2 cellular contexts compared by ENCODE assay signal in the genomic region with DNA sequence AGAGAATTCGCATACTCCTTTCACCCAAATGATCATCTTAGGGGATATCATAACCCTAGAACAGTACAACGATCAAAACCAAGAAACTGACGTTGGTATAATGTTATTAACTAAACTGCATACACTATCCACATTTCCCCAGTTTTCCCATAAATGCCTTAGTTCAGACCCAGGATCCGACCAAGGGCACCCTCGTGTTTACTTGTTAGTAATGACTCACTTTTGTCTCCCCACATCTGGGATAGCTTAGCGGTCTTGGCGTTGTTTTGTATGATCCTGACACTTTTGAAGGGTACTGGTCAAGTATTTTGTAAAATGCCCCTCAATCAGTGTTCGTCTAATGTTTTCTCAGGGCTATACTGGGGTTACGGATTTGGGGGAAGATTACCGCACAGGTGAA.
TF ChIP-seq lines count a peak whose summit lies in the region.

No MANE protein-coding gene starts in this region.

TF ChIP-seq in SK-N-SH, 30 proteins besides CTCF, POLR2A, EP300 and RAD21 (continued from another document):
- TF ChIP-seq NFIC (IDR thresholded peaks at IDR 0.05; ENCODE audit: borderline replicate concordance) (no peak), ELF1 (IDR thresholded peaks at IDR 0.05) (no peak), GABPA (IDR thresholded peaks at IDR 0.05; ENCODE audit: low read depth) (no peak)
- TF ChIP-seq, protein P1, sequence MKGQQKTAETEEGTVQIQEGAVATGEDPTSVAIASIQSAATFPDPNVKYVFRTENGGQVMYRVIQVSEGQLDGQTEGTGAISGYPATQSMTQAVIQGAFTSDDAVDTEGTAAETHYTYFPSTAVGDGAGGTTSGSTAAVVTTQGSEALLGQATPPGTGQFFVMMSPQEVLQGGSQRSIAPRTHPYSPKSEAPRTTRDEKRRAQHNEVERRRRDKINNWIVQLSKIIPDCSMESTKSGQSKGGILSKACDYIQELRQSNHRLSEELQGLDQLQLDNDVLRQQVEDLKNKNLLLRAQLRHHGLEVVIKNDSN (IDR thresholded peaks at IDR 0.05; ENCODE audit: borderline replicate concordance, low read depth) = no peak
- TF ChIP-seq, protein P2, sequence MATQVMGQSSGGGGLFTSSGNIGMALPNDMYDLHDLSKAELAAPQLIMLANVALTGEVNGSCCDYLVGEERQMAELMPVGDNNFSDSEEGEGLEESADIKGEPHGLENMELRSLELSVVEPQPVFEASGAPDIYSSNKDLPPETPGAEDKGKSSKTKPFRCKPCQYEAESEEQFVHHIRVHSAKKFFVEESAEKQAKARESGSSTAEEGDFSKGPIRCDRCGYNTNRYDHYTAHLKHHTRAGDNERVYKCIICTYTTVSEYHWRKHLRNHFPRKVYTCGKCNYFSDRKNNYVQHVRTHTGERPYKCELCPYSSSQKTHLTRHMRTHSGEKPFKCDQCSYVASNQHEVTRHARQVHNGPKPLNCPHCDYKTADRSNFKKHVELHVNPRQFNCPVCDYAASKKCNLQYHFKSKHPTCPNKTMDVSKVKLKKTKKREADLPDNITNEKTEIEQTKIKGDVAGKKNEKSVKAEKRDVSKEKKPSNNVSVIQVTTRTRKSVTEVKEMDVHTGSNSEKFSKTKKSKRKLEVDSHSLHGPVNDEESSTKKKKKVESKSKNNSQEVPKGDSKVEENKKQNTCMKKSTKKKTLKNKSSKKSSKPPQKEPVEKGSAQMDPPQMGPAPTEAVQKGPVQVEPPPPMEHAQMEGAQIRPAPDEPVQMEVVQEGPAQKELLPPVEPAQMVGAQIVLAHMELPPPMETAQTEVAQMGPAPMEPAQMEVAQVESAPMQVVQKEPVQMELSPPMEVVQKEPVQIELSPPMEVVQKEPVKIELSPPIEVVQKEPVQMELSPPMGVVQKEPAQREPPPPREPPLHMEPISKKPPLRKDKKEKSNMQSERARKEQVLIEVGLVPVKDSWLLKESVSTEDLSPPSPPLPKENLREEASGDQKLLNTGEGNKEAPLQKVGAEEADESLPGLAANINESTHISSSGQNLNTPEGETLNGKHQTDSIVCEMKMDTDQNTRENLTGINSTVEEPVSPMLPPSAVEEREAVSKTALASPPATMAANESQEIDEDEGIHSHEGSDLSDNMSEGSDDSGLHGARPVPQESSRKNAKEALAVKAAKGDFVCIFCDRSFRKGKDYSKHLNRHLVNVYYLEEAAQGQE (IDR thresholded peaks at IDR 0.05; ENCODE audit: low read depth, low read length) = no peak

TF ChIP-seq in SK-N-SH treated with all-trans-retinoic acid at 6 μM for 48 hours, 23 proteins besides CTCF, POLR2A, EP300 and RAD21 (continued from another document):
- TF ChIP-seq RARB (CRISPR knock-in tag; IDR thresholded peaks at IDR 0.05) (no peak), ZNF565 (CRISPR knock-in tag; conservative IDR thresholded peaks at IDR 0.05; ENCODE audit: low read depth) (no peak), PPARA (CRISPR knock-in tag; IDR thresholded peaks at IDR 0.05; ENCODE audit: borderline replicate concordance) (no peak), ZFP30 (CRISPR knock-in tag; IDR thresholded peaks at IDR 0.05) (no peak), ISL1 (CRISPR knock-in tag; IDR thresholded peaks at IDR 0.05) (no peak), SNAI2 (CRISPR knock-in tag; IDR thresholded peaks at IDR 0.05) (no peak), OSR1 (CRISPR knock-in tag; IDR thresholded peaks at IDR 0.05) (no peak), ZNF8 (CRISPR knock-in tag; IDR thresholded peaks at IDR 0.05) (no peak), ZC3H10 (CRISPR knock-in tag; IDR thresholded peaks at IDR 0.05) (no peak), ESRRG (CRISPR knock-in tag; IDR thresholded peaks at IDR 0.05) (no peak), TCF4 (CRISPR knock-in tag; IDR thresholded peaks at IDR 0.05; ENCODE audit: borderline replicate concordance) (no peak), GLIS3 (CRISPR knock-in tag; IDR thresholded peaks at IDR 0.05) (no peak)
- TF ChIP-seq, protein P3, sequence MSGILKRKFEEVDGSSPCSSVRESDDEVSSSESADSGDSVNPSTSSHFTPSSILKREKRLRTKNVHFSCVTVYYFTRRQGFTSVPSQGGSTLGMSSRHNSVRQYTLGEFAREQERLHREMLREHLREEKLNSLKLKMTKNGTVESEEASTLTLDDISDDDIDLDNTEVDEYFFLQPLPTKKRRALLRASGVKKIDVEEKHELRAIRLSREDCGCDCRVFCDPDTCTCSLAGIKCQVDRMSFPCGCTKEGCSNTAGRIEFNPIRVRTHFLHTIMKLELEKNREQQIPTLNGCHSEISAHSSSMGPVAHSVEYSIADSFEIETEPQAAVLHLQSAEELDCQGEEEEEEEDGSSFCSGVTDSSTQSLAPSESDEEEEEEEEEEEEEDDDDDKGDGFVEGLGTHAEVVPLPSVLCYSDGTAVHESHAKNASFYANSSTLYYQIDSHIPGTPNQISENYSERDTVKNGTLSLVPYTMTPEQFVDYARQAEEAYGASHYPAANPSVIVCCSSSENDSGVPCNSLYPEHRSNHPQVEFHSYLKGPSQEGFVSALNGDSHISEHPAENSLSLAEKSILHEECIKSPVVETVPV (CRISPR knock-in tag; IDR thresholded peaks at IDR 0.05) = no peak
- TF ChIP-seq, protein P4, sequence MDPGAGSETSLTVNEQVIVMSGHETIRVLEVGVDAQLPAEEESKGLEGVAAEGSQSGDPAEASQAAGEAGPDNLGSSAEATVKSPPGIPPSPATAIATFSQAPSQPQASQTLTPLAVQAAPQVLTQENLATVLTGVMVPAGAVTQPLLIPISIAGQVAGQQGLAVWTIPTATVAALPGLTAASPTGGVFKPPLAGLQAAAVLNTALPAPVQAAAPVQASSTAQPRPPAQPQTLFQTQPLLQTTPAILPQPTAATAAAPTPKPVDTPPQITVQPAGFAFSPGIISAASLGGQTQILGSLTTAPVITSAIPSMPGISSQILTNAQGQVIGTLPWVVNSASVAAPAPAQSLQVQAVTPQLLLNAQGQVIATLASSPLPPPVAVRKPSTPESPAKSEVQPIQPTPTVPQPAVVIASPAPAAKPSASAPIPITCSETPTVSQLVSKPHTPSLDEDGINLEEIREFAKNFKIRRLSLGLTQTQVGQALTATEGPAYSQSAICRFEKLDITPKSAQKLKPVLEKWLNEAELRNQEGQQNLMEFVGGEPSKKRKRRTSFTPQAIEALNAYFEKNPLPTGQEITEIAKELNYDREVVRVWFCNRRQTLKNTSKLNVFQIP (CRISPR knock-in tag; IDR thresholded peaks at IDR 0.05; ENCODE audit: borderline replicate concordance, low read depth) = no peak
TF ChIP-seq in SK-N-SH treated with all-trans-retinoic acid at 6 μM for 48 hours: peak in this region for 0.
